In the genomic region with DNA sequence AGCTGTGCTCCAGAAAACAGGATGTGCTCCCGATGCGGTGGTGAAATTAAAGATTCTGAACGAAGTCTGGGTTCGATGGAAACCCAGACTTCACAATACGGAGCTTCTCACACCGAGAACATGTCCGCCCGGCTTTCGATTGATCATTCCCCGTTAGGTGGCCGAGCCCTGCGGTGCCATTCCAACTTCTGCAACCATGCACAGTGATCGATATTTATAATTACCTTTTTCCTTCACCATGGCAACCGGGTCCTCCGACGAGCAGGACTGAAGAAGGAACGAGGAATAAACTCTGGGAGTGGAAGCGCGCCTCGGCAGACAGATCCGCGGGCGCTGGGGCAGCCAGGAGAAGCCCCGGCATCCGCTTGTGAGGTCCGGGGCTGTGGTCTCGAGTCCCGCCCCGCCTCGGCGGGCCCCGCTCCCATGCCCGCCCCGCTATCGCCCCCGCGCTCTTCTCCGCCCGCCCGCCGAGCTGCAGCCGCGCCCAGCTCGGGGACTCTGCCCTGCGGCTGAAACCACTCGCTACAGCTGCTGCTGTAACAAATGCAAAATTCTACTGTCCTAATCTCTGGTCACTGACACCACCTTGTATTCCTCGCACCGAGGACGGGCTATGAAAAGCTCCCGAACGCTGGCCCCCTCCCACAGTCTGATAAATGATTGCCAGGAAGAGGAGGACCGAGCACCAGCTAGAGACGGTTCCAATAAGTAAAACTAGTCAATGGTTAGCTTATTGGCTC, we compare ENCODE assay signal across 1 cellular context.
TF ChIP-seq lines count a peak whose summit lies in the region.

No MANE protein-coding gene starts in this region.

TF ChIP-seq in HepG2, 621 proteins besides CTCF, POLR2A, EP300 and RAD21 (continued from another document and continues in another):
- TF ChIP-seq, protein P1, sequence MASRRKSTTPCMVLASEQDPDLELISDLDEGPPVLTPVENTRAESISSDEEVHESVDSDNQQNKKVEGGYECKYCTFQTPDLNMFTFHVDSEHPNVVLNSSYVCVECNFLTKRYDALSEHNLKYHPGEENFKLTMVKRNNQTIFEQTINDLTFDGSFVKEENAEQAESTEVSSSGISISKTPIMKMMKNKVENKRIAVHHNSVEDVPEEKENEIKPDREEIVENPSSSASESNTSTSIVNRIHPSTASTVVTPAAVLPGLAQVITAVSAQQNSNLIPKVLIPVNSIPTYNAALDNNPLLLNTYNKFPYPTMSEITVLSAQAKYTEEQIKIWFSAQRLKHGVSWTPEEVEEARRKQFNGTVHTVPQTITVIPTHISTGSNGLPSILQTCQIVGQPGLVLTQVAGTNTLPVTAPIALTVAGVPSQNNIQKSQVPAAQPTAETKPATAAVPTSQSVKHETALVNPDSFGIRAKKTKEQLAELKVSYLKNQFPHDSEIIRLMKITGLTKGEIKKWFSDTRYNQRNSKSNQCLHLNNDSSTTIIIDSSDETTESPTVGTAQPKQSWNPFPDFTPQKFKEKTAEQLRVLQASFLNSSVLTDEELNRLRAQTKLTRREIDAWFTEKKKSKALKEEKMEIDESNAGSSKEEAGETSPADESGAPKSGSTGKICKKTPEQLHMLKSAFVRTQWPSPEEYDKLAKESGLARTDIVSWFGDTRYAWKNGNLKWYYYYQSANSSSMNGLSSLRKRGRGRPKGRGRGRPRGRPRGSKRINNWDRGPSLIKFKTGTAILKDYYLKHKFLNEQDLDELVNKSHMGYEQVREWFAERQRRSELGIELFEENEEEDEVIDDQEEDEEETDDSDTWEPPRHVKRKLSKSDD (CRISPR knock-in tag; IDR thresholded peaks at IDR 0.05; ENCODE audit: low read depth): no peak; the same call in 1 of the 2 replicates
- TF ChIP-seq SP2 (CRISPR knock-in tag; IDR thresholded peaks at IDR 0.05): no peak
- TF ChIP-seq, protein P2, sequence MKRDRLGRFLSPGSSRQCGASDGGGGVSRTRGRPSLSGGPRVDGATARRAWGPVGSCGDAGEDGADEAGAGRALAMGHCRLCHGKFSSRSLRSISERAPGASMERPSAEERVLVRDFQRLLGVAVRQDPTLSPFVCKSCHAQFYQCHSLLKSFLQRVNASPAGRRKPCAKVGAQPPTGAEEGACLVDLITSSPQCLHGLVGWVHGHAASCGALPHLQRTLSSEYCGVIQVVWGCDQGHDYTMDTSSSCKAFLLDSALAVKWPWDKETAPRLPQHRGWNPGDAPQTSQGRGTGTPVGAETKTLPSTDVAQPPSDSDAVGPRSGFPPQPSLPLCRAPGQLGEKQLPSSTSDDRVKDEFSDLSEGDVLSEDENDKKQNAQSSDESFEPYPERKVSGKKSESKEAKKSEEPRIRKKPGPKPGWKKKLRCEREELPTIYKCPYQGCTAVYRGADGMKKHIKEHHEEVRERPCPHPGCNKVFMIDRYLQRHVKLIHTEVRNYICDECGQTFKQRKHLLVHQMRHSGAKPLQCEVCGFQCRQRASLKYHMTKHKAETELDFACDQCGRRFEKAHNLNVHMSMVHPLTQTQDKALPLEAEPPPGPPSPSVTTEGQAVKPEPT (CRISPR knock-in tag; IDR thresholded peaks at IDR 0.05; ENCODE audit: low read depth): no peak
- TF ChIP-seq, protein P3, sequence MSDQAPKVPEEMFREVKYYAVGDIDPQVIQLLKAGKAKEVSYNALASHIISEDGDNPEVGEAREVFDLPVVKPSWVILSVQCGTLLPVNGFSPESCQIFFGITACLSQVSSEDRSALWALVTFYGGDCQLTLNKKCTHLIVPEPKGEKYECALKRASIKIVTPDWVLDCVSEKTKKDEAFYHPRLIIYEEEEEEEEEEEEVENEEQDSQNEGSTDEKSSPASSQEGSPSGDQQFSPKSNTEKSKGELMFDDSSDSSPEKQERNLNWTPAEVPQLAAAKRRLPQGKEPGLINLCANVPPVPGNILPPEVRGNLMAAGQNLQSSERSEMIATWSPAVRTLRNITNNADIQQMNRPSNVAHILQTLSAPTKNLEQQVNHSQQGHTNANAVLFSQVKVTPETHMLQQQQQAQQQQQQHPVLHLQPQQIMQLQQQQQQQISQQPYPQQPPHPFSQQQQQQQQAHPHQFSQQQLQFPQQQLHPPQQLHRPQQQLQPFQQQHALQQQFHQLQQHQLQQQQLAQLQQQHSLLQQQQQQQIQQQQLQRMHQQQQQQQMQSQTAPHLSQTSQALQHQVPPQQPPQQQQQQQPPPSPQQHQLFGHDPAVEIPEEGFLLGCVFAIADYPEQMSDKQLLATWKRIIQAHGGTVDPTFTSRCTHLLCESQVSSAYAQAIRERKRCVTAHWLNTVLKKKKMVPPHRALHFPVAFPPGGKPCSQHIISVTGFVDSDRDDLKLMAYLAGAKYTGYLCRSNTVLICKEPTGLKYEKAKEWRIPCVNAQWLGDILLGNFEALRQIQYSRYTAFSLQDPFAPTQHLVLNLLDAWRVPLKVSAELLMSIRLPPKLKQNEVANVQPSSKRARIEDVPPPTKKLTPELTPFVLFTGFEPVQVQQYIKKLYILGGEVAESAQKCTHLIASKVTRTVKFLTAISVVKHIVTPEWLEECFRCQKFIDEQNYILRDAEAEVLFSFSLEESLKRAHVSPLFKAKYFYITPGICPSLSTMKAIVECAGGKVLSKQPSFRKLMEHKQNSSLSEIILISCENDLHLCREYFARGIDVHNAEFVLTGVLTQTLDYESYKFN (CRISPR knock-in tag; conservative IDR thresholded peaks at IDR 0.05): peak; percentile 39
- no peak for TF ChIP-seq ZNF564 (CRISPR knock-in tag; IDR thresholded peaks at IDR 0.05)
- no peak for TF ChIP-seq RFX5 (IDR thresholded peaks at IDR 0.05; ENCODE audit: low read depth, low read length)
- no peak for TF ChIP-seq NFYB (CRISPR knock-in tag; IDR thresholded peaks at IDR 0.05)
- TF ChIP-seq HNRNPH1 (optimal IDR thresholded peaks at IDR 0.05; ENCODE audit: low read depth, low read length): no peak
- TF ChIP-seq ZNF879 (CRISPR knock-in tag; IDR thresholded peaks at IDR 0.05): no peak
- no peak for TF ChIP-seq POLR2AphosphoS2 (IDR thresholded peaks at IDR 0.05; ENCODE audit: low read depth, low read length)
- TF ChIP-seq, protein P4, sequence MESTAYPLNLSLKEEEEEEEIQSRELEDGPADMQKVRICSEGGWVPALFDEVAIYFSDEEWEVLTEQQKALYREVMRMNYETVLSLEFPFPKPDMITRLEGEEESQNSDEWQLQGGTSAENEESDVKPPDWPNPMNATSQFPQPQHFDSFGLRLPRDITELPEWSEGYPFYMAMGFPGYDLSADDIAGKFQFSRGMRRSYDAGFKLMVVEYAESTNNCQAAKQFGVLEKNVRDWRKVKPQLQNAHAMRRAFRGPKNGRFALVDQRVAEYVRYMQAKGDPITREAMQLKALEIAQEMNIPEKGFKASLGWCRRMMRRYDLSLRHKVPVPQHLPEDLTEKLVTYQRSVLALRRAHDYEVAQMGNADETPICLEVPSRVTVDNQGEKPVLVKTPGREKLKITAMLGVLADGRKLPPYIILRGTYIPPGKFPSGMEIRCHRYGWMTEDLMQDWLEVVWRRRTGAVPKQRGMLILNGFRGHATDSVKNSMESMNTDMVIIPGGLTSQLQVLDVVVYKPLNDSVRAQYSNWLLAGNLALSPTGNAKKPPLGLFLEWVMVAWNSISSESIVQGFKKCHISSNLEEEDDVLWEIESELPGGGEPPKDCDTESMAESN (CRISPR knock-in tag; conservative IDR thresholded peaks at IDR 0.05): peak; percentile 44; the same call in 1 of the 2 replicates
- TF ChIP-seq BRD4 (CRISPR knock-in tag; IDR thresholded peaks at IDR 0.05): no peak
- TF ChIP-seq CBFB (CRISPR knock-in tag; IDR thresholded peaks at IDR 0.05): no peak
- TF ChIP-seq, protein P5, sequence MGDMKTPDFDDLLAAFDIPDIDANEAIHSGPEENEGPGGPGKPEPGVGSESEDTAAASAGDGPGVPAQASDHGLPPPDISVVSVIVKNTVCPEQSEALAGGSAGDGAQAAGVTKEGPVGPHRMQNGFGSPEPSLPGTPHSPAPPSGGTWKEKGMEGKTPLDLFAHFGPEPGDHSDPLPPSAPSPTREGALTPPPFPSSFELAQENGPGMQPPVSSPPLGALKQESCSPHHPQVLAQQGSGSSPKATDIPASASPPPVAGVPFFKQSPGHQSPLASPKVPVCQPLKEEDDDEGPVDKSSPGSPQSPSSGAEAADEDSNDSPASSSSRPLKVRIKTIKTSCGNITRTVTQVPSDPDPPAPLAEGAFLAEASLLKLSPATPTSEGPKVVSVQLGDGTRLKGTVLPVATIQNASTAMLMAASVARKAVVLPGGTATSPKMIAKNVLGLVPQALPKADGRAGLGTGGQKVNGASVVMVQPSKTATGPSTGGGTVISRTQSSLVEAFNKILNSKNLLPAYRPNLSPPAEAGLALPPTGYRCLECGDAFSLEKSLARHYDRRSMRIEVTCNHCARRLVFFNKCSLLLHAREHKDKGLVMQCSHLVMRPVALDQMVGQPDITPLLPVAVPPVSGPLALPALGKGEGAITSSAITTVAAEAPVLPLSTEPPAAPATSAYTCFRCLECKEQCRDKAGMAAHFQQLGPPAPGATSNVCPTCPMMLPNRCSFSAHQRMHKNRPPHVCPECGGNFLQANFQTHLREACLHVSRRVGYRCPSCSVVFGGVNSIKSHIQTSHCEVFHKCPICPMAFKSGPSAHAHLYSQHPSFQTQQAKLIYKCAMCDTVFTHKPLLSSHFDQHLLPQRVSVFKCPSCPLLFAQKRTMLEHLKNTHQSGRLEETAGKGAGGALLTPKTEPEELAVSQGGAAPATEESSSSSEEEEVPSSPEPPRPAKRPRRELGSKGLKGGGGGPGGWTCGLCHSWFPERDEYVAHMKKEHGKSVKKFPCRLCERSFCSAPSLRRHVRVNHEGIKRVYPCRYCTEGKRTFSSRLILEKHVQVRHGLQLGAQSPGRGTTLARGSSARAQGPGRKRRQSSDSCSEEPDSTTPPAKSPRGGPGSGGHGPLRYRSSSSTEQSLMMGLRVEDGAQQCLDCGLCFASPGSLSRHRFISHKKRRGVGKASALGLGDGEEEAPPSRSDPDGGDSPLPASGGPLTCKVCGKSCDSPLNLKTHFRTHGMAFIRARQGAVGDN (CRISPR knock-in tag; IDR thresholded peaks at IDR 0.05): peak; percentile 75
- TF ChIP-seq PITX1 (CRISPR knock-in tag; IDR thresholded peaks at IDR 0.05): no peak
- TF ChIP-seq, protein P6, sequence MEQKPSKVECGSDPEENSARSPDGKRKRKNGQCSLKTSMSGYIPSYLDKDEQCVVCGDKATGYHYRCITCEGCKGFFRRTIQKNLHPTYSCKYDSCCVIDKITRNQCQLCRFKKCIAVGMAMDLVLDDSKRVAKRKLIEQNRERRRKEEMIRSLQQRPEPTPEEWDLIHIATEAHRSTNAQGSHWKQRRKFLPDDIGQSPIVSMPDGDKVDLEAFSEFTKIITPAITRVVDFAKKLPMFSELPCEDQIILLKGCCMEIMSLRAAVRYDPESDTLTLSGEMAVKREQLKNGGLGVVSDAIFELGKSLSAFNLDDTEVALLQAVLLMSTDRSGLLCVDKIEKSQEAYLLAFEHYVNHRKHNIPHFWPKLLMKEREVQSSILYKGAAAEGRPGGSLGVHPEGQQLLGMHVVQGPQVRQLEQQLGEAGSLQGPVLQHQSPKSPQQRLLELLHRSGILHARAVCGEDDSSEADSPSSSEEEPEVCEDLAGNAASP (CRISPR knock-in tag; IDR thresholded peaks at IDR 0.05; ENCODE audit: borderline replicate concordance): no peak
- TF ChIP-seq, protein P7, sequence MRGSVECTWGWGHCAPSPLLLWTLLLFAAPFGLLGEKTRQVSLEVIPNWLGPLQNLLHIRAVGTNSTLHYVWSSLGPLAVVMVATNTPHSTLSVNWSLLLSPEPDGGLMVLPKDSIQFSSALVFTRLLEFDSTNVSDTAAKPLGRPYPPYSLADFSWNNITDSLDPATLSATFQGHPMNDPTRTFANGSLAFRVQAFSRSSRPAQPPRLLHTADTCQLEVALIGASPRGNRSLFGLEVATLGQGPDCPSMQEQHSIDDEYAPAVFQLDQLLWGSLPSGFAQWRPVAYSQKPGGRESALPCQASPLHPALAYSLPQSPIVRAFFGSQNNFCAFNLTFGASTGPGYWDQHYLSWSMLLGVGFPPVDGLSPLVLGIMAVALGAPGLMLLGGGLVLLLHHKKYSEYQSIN (CRISPR knock-in tag; IDR thresholded peaks at IDR 0.05; ENCODE audit: borderline replicate concordance): no peak
- TF ChIP-seq AGO1 (IDR thresholded peaks at IDR 0.05; ENCODE audit: low read depth, low read length, poor library complexity, severe bottlenecking): no peak
- no peak for TF ChIP-seq ELF3 (CRISPR knock-in tag; IDR thresholded peaks at IDR 0.05)
- TF ChIP-seq, protein P8, sequence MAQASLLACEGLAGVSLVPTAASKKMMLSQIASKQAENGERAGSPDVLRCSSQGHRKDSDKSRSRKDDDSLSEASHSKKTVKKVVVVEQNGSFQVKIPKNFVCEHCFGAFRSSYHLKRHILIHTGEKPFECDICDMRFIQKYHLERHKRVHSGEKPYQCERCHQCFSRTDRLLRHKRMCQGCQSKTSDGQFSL (CRISPR knock-in tag; IDR thresholded peaks at IDR 0.05): no peak
- TF ChIP-seq BHLHE40 (IDR thresholded peaks at IDR 0.05; ENCODE audit: low read length): no peak
- TF ChIP-seq PCBP1 (IDR thresholded peaks at IDR 0.05; ENCODE audit: borderline replicate concordance, low read depth, low read length): no peak
- TF ChIP-seq, protein P9, sequence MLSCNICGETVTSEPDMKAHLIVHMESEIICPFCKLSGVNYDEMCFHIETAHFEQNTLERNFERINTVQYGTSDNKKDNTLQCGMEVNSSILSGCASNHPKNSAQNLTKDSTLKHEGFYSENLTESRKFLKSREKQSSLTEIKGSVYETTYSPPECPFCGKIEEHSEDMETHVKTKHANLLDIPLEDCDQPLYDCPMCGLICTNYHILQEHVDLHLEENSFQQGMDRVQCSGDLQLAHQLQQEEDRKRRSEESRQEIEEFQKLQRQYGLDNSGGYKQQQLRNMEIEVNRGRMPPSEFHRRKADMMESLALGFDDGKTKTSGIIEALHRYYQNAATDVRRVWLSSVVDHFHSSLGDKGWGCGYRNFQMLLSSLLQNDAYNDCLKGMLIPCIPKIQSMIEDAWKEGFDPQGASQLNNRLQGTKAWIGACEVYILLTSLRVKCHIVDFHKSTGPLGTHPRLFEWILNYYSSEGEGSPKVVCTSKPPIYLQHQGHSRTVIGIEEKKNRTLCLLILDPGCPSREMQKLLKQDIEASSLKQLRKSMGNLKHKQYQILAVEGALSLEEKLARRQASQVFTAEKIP (CRISPR knock-in tag; IDR thresholded peaks at IDR 0.05; ENCODE audit: borderline replicate concordance): no peak
- no peak for TF ChIP-seq ZNF337 (CRISPR knock-in tag; IDR thresholded peaks at IDR 0.05; ENCODE audit: borderline replicate concordance, low read depth)
- TF ChIP-seq, protein P10, sequence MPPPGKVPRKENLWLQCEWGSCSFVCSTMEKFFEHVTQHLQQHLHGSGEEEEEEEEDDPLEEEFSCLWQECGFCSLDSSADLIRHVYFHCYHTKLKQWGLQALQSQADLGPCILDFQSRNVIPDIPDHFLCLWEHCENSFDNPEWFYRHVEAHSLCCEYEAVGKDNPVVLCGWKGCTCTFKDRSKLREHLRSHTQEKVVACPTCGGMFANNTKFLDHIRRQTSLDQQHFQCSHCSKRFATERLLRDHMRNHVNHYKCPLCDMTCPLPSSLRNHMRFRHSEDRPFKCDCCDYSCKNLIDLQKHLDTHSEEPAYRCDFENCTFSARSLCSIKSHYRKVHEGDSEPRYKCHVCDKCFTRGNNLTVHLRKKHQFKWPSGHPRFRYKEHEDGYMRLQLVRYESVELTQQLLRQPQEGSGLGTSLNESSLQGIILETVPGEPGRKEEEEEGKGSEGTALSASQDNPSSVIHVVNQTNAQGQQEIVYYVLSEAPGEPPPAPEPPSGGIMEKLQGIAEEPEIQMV (CRISPR knock-in tag; IDR thresholded peaks at IDR 0.05; ENCODE audit: low read depth): no peak; the same call in 1 of the 2 replicates
- TF ChIP-seq, protein P11, sequence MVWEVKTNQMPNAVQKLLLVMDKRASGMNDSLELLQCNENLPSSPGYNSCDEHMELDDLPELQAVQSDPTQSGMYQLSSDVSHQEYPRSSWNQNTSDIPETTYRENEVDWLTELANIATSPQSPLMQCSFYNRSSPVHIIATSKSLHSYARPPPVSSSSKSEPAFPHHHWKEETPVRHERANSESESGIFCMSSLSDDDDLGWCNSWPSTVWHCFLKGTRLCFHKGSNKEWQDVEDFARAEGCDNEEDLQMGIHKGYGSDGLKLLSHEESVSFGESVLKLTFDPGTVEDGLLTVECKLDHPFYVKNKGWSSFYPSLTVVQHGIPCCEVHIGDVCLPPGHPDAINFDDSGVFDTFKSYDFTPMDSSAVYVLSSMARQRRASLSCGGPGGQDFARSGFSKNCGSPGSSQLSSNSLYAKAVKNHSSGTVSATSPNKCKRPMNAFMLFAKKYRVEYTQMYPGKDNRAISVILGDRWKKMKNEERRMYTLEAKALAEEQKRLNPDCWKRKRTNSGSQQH (CRISPR knock-in tag; IDR thresholded peaks at IDR 0.05; ENCODE audit: low read depth): no peak
- no peak; the same call in 1 of the 2 replicates for TF ChIP-seq NFKB2 (CRISPR knock-in tag; IDR thresholded peaks at IDR 0.05; ENCODE audit: borderline replicate concordance)
- TF ChIP-seq GATA4 (IDR thresholded peaks at IDR 0.05; ENCODE audit: borderline replicate concordance, low read depth): no peak
